Comparison of ENCODE assay signal across 2 cellular contexts in genomic region chr1:8374812-8375211, GRCh38.
TF ChIP-seq lines count a peak whose summit lies in the region.

No MANE protein-coding gene starts in this region.

TF ChIP-seq in HCT116, 20 proteins besides CTCF, POLR2A, EP300 and RAD21:
- TF ChIP-seq REST (IDR thresholded peaks at IDR 0.05; ENCODE audit: low read depth) = no peak
- TF ChIP-seq YY1 (IDR thresholded peaks at IDR 0.05; ENCODE audit: extremely low read depth, insufficient replicate concordance, low read depth, low read length) = peak; percentile 38
- TF ChIP-seq EZH2 (IDR thresholded peaks at IDR 0.05) = no peak

TF ChIP-seq in WTC11, 78 proteins besides CTCF, POLR2A, EP300 and RAD21 (continued from another document):
- no peak for TF ChIP-seq ZNF425 (CRISPR knock-in tag; conservative IDR thresholded peaks at IDR 0.05)
- TF ChIP-seq ZNF281 (CRISPR knock-in tag; IDR thresholded peaks at IDR 0.05) = no peak
- TF ChIP-seq NFE2L1 (CRISPR knock-in tag; IDR thresholded peaks at IDR 0.05) = no peak
- TF ChIP-seq IRF1 (CRISPR knock-in tag; IDR thresholded peaks at IDR 0.05) = no peak
- TF ChIP-seq E2F5 (CRISPR knock-in tag; IDR thresholded peaks at IDR 0.05) = no peak
- TF ChIP-seq CDX4 (CRISPR knock-in tag; IDR thresholded peaks at IDR 0.05; ENCODE audit: borderline replicate concordance) = no peak
- no peak for TF ChIP-seq PRRX2 (CRISPR knock-in tag; IDR thresholded peaks at IDR 0.05)
- no peak for TF ChIP-seq ZNF532 (CRISPR knock-in tag; IDR thresholded peaks at IDR 0.05; ENCODE audit: borderline replicate concordance)
- TF ChIP-seq CREM (CRISPR knock-in tag; IDR thresholded peaks at IDR 0.05) = no peak
- no peak for TF ChIP-seq RORB (CRISPR knock-in tag; IDR thresholded peaks at IDR 0.05)
- no peak for TF ChIP-seq JUN (CRISPR knock-in tag; IDR thresholded peaks at IDR 0.05)
- no peak for TF ChIP-seq SMAD4 (CRISPR knock-in tag; IDR thresholded peaks at IDR 0.05)
- no peak for TF ChIP-seq GABPB1 (CRISPR knock-in tag; IDR thresholded peaks at IDR 0.05)
- TF ChIP-seq NR3C1 (CRISPR knock-in tag; conservative IDR thresholded peaks at IDR 0.05; ENCODE audit: low read depth) = no peak
- no peak for TF ChIP-seq ZNF416 (CRISPR knock-in tag; IDR thresholded peaks at IDR 0.05)
- TF ChIP-seq STAT6 (CRISPR knock-in tag; conservative IDR thresholded peaks at IDR 0.05; ENCODE audit: low read depth) = no peak
- no peak for TF ChIP-seq TEAD4 (CRISPR knock-in tag; IDR thresholded peaks at IDR 0.05)
- TF ChIP-seq ZNF671 (CRISPR knock-in tag; IDR thresholded peaks at IDR 0.05) = no peak
